ENCODE assay signal across 24 cellular contexts in genomic region chr14:67641902-67642749, GRCh38. TPM values are rescaled to one million over a fixed set of nuclear protein-coding genes. Genes with fewer than 3 reads are reported as not detected.
DNase-seq lines count a peak whose midpoint lies in the region; ATAC-seq, FAIRE-seq and TF ChIP-seq lines count a peak whose summit lies in the region.
"Had no signal": no experiment of that assay in that cellular context is flagged by ENCODE, and none has a peak within 500 bp of the region (broad histone marks: within the 10 kb centered on the region; RNA-seq: fewer than 3 reads in every experiment).

No MANE protein-coding gene starts in this region.

- H3K27me3 ChIP-seq in KMS-11 (ENCODE audit: insufficient read depth, low read depth): no peaks in the 10 kb centered on the region
- H3K27me3 ChIP-seq in small intestine (ENCODE audit: control insufficient read depth in 2 of 2, insufficient read depth in 2 of 2, low read length in 2 of 2): no peaks in the 10 kb centered on the region
- H3K27me3 ChIP-seq: BLaER1, dorsolateral prefrontal cortex, hepatocyte had no signal

- no peaks in the 10 kb centered on the region for H4K20me1 ChIP-seq in KMS-11 (ENCODE audit: insufficient read depth)
- H4K20me1 ChIP-seq: BLaER1 had no signal

- CTCF ChIA-PET in RWPE1 (lab: Yijun Ruan, JAX): no interaction called here

- H3K9ac ChIP-seq in KMS-11: no peak overlapping the region; the same call in 1 of the 2 replicates
- H3K9ac ChIP-seq: BLaER1 had no signal

- no peak overlapping the region for H2AFZ ChIP-seq in KMS-11 (ENCODE audit: low read depth)
- H2AFZ ChIP-seq: hepatocyte had no signal

- H3K27ac Mint-ChIP-seq in activated T-helper 17 cell treated with anti-CD3 and anti-CD28 coated beads, Interleukin-2, amount 50 U/mL, for 72 hours: peak overlapping the region; percentile 87

- peak overlapping the region; percentile 67 for H3K4me3 Mint-ChIP-seq in activated T-helper 17 cell treated with anti-CD3 and anti-CD28 coated beads, Interleukin-2, amount 50 U/mL, for 72 hours

- peak overlapping the region; percentile 51; the same call in 1 of the 2 replicates for H3K27ac ChIP-seq in KMS-11
- H3K27ac ChIP-seq in small intestine (ENCODE audit: low read depth in 1 of 2, low read length in 1 of 2): peak overlapping the region; percentile 8 to 71
- no peak overlapping the region for H3K27ac ChIP-seq in substantia nigra (ENCODE audit: low read depth, low read length, poor library complexity, severe bottlenecking)
- no peak overlapping the region for H3K27ac ChIP-seq in RWPE1
- H3K27ac ChIP-seq: BLaER1, hepatocyte, skin epidermis had no signal

- H3K36me3 ChIP-seq in KMS-11 (ENCODE audit: insufficient read depth): no peaks in the 10 kb centered on the region
- H3K36me3 ChIP-seq in small intestine (ENCODE audit: control insufficient read depth in 2 of 2, insufficient read depth in 2 of 2, low read length in 2 of 2): peaks cover 0 to 8% of the 10 kb centered on the region in 2 donors

- H3K9me3 ChIP-seq in small intestine (ENCODE audit: control insufficient read depth, low read depth): no peaks in the 10 kb centered on the region
- H3K9me3 ChIP-seq: BLaER1 had no signal

- peaks cover 18% of the 10 kb centered on the region for H3K4me1 Mint-ChIP-seq in activated T-helper 17 cell treated with anti-CD3 and anti-CD28 coated beads, Interleukin-2, amount 50 U/mL, for 72 hours

- peaks cover 46% of the 10 kb centered on the region for H3K36me3 Mint-ChIP-seq in activated T-helper 17 cell treated with anti-CD3 and anti-CD28 coated beads, Interleukin-2, amount 50 U/mL, for 72 hours (ENCODE audit: low read depth)

- no peaks in the 10 kb centered on the region for H3K27me3 Mint-ChIP-seq in activated T-helper 17 cell treated with anti-CD3 and anti-CD28 coated beads, Interleukin-2, amount 50 U/mL, for 72 hours

- H3K4me1 ChIP-seq in KMS-11 (ENCODE audit: low read depth, poor library complexity, severe bottlenecking) (peaks cover 46% of the 10 kb centered on the region), small intestine (ENCODE audit: control insufficient read depth in 2 of 2, insufficient read depth in 1 of 2, low read depth in 1 of 2, low read length in 1 of 2) (peaks cover 0 to 3% of the 10 kb centered on the region in 2 donors)
- H3K4me1 ChIP-seq: BLaER1 had no signal

- ATAC-seq in activated T-helper 17 cell treated with anti-CD3 and anti-CD28 coated beads, Interleukin-2, amount 50 U/mL, for 72 hours (replicated peaks): peak; percentile 93
- ATAC-seq: HCT116, HepG2 had no signal

- POLR2A ChIA-PET in RWPE1 (lab: Yijun Ruan, JAX; ENCODE audit: low non-redundant PET): no interaction called here

- no peak for FAIRE-seq in small intestine (lab: Jason Lieb, UNC)
- FAIRE-seq: GM18507, HepG2 had no signal

- TF ChIP-seq CTCF in KMS-11 (conservative IDR thresholded peaks at IDR 0.05; ENCODE audit: low read depth, low read length): no peak
- no peak for TF ChIP-seq CTCF in RWPE1 (conservative IDR thresholded peaks at IDR 0.05; ENCODE audit: low read depth)

- no peaks in the 10 kb centered on the region for H3K9me3 Mint-ChIP-seq in activated T-helper 17 cell treated with anti-CD3 and anti-CD28 coated beads, Interleukin-2, amount 50 U/mL, for 72 hours

- H3K4me3 ChIP-seq in KMS-11 (IDR thresholded peaks at IDR 0.05; ENCODE audit: insufficient read depth, low read depth, low read length) (no peak overlapping the region), small intestine (ENCODE audit: low read depth in 1 of 2, low read length in 2 of 2) (no peak overlapping the region)
- H3K4me3 ChIP-seq: BLaER1, dorsolateral prefrontal cortex, hepatocyte, skin epidermis had no signal

- WGBS in small intestine, 3 donors: 20 to 56% (median 26%) methylated on average over 5 of the region's 5 CpGs

- peak overlapping the region; percentile 40 for H3K4me2 ChIP-seq in KMS-11
- H3K4me2 ChIP-seq: BLaER1, hepatocyte had no signal

- H3K79me2 ChIP-seq in KMS-11 (ENCODE audit: insufficient read depth, low read depth): no peaks in the 10 kb centered on the region
- H3K79me2 ChIP-seq: hepatocyte had no signal

- DNase-seq in activated CD8-positive, alpha-beta memory T cell treated with anti-CD3 and anti-CD28 coated beads, Interleukin-2, amount 50 U/mL, for 48 hours: peak; percentile 64
- no peak for DNase-seq in activated CD8-positive, alpha-beta memory T cell treated with anti-CD3 and anti-CD28 coated beads for 24 hours
- peak; percentile 47 for DNase-seq in small intestine
- DNase-seq in pons (ENCODE audit: low spot score): no peak
- DNase-seq in substantia nigra (lab: John Stamatoyannopoulos, UW): no peak
- no peak for DNase-seq in RWPE1 (ENCODE audit: low spot score)
- DNase-seq: activated effector memory CD4-positive, alpha-beta T cell treated with anti-CD3 and anti-CD28 coated beads, Interleukin-2, amount 50 U/mL, for 16 hours; aorta; Calu3; central memory CD4-positive, alpha-beta T cell; dorsolateral prefrontal cortex; NCI-H510A; NK-92 treated with Interleukin-12 subunit alpha and Interleukin-12 subunit beta, amount 100 ng/mL, for 24 hours; stimulated activated CD4-positive, alpha-beta T cell treated with anti-CD3 and anti-CD28 coated beads, Interleukin-4, amount 100 ng/mL, for 4 hours; T-helper 9 cell had no signal

RNA-seq across cellular contexts. Expression of gene ARG2, which starts 22.4 kb away (rescaled TPM):
- 10 to 100 TPM; 14.3 to 64.7 TPM for total RNA-seq in activated T-helper 17 cell treated with anti-CD3 and anti-CD28 coated beads, Interleukin-2, amount 50 U/mL, for 72 hours
- polyA plus RNA-seq in small intestine: 10 to 100 TPM; 16.2 to 56.1 (median 29.5) TPM

RNA-seq across cellular contexts. Expression of gene VTI1B, which starts 32.3 kb away (rescaled TPM):
- 10 to 100 TPM; 29.3 to 68.1 TPM for total RNA-seq in activated T-helper 17 cell treated with anti-CD3 and anti-CD28 coated beads, Interleukin-2, amount 50 U/mL, for 72 hours
- polyA plus RNA-seq in small intestine: 10 to 100 TPM; 58.4 to 94.6 (median 80.8) TPM

RNA-seq across cellular contexts. Expression of gene PIGH, which starts 42.1 kb away (rescaled TPM):
- total RNA-seq in activated T-helper 17 cell treated with anti-CD3 and anti-CD28 coated beads, Interleukin-2, amount 50 U/mL, for 72 hours: 10 to 100 TPM; 17.6 to 20.0 TPM
- 10 to 100 TPM; 19.6 to 23.2 (median 21.9) TPM for polyA plus RNA-seq in small intestine

RNA-seq across cellular contexts. Expression of gene RDH11, which starts 53.4 kb away (rescaled TPM):
- total RNA-seq in activated T-helper 17 cell treated with anti-CD3 and anti-CD28 coated beads, Interleukin-2, amount 50 U/mL, for 72 hours: 10 to 100 TPM; 40.3 to 44.6 TPM
- polyA plus RNA-seq in small intestine: 10 to 100 TPM in 1 of 3 donors, 1 to 10 TPM in 2; 5.9 to 63.8 (median 9.4) TPM

RNA-seq across cellular contexts. Expression of gene RDH12, which starts 59.6 kb away (rescaled TPM):
- not detected for total RNA-seq in activated T-helper 17 cell treated with anti-CD3 and anti-CD28 coated beads, Interleukin-2, amount 50 U/mL, for 72 hours
- polyA plus RNA-seq in small intestine: 1 to 10 TPM in 1 of 3 donors, not detected in 2; 1.4 TPM
- total RNA-seq: aorta, mononuclear cell had no signal

Comparison
In these comparisons a context has a peak if more than half of its experiments do, and no peak if none do; other contexts are left out.
1. DNase-seq: peak in activated CD8-positive, alpha-beta memory T cell treated with anti-CD3 and anti-CD28 coated beads, Interleukin-2, amount 50 U/mL, for 48 hours (single experiment) and small intestine (single experiment); none in activated CD8-positive, alpha-beta memory T cell treated with anti-CD3 and anti-CD28 coated beads for 24 hours (single experiment), pons (single experiment), substantia nigra (0 of 49) and RWPE1 (single experiment).
2. H3K27ac ChIP-seq: peak in KMS-11 (single experiment) and small intestine (2 of 2); none in substantia nigra (single experiment) and RWPE1 (single experiment).